ENCODE assay signal across 8 cellular contexts in genomic region chr7:149071641-149072437, GRCh38. TPM values are rescaled to one million over a fixed set of nuclear protein-coding genes. Genes with fewer than 3 reads are reported as not detected.
DNase-seq lines count a peak whose midpoint lies in the region; ATAC-seq and TF ChIP-seq lines count a peak whose summit lies in the region.

No MANE protein-coding gene starts in this region.

- no peak overlapping the region for H3K27ac ChIP-seq in CD8-positive, alpha-beta memory T cell (ENCODE audit: low read depth, low read length)

- no peak overlapping the region for H3K4me3 ChIP-seq in CD8-positive, alpha-beta memory T cell (ENCODE audit: low read length)
- H3K4me3 ChIP-seq in lower leg skin (ENCODE audit: low read depth, poor library complexity, severe bottlenecking): no peak overlapping the region

- peaks cover 27% of the 10 kb centered on the region for H3K36me3 ChIP-seq in CD8-positive, alpha-beta memory T cell (ENCODE audit: insufficient read depth, low read length)

- ATAC-seq in WTC11 (peak; percentile 94), HG03342 (IDR thresholded peaks at IDR 0.05; ENCODE audit: unreplicated experiment) (no peak), GM19328 (IDR thresholded peaks at IDR 0.05; ENCODE audit: unreplicated experiment) (no peak)

- TF ChIP-seq CTCF in WTC11 (IDR thresholded peaks at IDR 0.05) (peak; percentile 71), lower leg skin (IDR thresholded peaks at IDR 0.05) (no peak)

- POLR2A ChIA-PET in CD8-positive, alpha-beta memory T cell (lab: Charles Lee): no interaction called here
- POLR2A ChIA-PET in WTC11 (lab: Charles Lee): interaction anchor here (0.6 to 1.1 kb wide), 3 partner anchors 19 to 54 kb away, joined by 3 to 4 read pairs (median 3); partner anchors contain the start of genes PDIA4 and ZNF425

- CTCF ChIA-PET in CD8-positive, alpha-beta memory T cell (lab: Charles Lee): interaction anchor here (1.0 to 2.4 kb wide), 4 partner anchors 10 to 67 kb away, joined by 3 to 13 read pairs (median 4); partner anchors contain the start of gene ZNF786
- CTCF ChIA-PET in WTC11 (lab: Charles Lee): interaction anchor here (0.5 to 2.5 kb wide), 36 partner anchors 8 to 383 kb away, joined by 3 to 18 read pairs (median 4); partner anchors contain the start of genes PDIA4, ZNF282, ZNF398 and ZNF425

- peak; percentile 38 to 64 (median 49) for DNase-seq in CD8-positive, alpha-beta memory T cell
- DNase-seq in WTC11 (ENCODE audit: low spot score): peak; percentile 88
- peak; percentile 76 for DNase-seq in ecto neural progenitor cell (ENCODE audit: low spot score)
- peak; percentile 81 for DNase-seq in posterior vena cava (ENCODE audit: low spot score)
- DNase-seq in NCI-H1092 (lab: John Stamatoyannopoulos, UW): no peak
- DNase-seq in lower leg skin (ENCODE audit: low spot score in 2 of 2): no peak

- H3K9me3 ChIP-seq in CD8-positive, alpha-beta memory T cell (ENCODE audit: low read length): no peaks in the 10 kb centered on the region

- peak overlapping the region in 7 of 8 donors; percentile 35 to 91 (median 81) for H3K27ac Mint-ChIP-seq in CD8-positive, alpha-beta memory T cell
- H3K27ac Mint-ChIP-seq in WTC11: peak overlapping the region; percentile 34; the same call in 1 of the 2 replicates

- 78 to 81% methylated on average over 36 to 42 of the region's 46 CpGs for WGBS in lower leg skin, 2 donors

- peaks cover 0 to 50% (median 11%) of the 10 kb centered on the region in 3 donors for H3K36me3 Mint-ChIP-seq in CD8-positive, alpha-beta memory T cell
- peaks cover 44% of the 10 kb centered on the region for H3K36me3 Mint-ChIP-seq in WTC11

- intact Hi-C loops in posterior vena cava (cut with DNase I) (no loop called here), lower leg skin (cut with DNase I; ENCODE audit: low total_unique reads) (no loop called here)

- H3K9me3 Mint-ChIP-seq in CD8-positive, alpha-beta memory T cell: no peaks in the 10 kb centered on the region
- H3K9me3 Mint-ChIP-seq in WTC11: no peaks in the 10 kb centered on the region

- TF ChIP-seq POLR2A in lower leg skin (IDR thresholded peaks at IDR 0.05): no peak

- H3K4me3 Mint-ChIP-seq in CD8-positive, alpha-beta memory T cell: peak overlapping the region in 5 of 7 donors; percentile 13 to 61 (median 45)
- H3K4me3 Mint-ChIP-seq in WTC11: no peak overlapping the region

- peaks cover 5% of the 10 kb centered on the region for H3K4me1 ChIP-seq in CD8-positive, alpha-beta memory T cell (ENCODE audit: insufficient read depth, low read length)

- H3K27me3 Mint-ChIP-seq in CD8-positive, alpha-beta memory T cell: no peaks in the 10 kb centered on the region
- H3K27me3 Mint-ChIP-seq in WTC11 (ENCODE audit: low read depth): no peaks in the 10 kb centered on the region

- no peaks in the 10 kb centered on the region for H3K27me3 ChIP-seq in CD8-positive, alpha-beta memory T cell (ENCODE audit: insufficient read depth, low read length, poor library complexity, severe bottlenecking)

- peaks cover 5 to 12% (median 7%) of the 10 kb centered on the region in 3 donors for H3K4me1 Mint-ChIP-seq in CD8-positive, alpha-beta memory T cell
- H3K4me1 Mint-ChIP-seq in WTC11: peaks cover 7% of the 10 kb centered on the region; the same call in 1 of the 2 replicates

TF ChIP-seq in WTC11, 78 proteins besides CTCF, POLR2A, EP300 and RAD21 (continues in another document):
- TF ChIP-seq TP53 (CRISPR knock-in tag; IDR thresholded peaks at IDR 0.05): no peak
- no peak for TF ChIP-seq SOX15 (CRISPR knock-in tag; IDR thresholded peaks at IDR 0.05)
- TF ChIP-seq STAT6 (CRISPR knock-in tag; conservative IDR thresholded peaks at IDR 0.05; ENCODE audit: low read depth): no peak
- no peak for TF ChIP-seq GRHL2 (CRISPR knock-in tag; IDR thresholded peaks at IDR 0.05; ENCODE audit: insufficient replicate concordance, severe bottlenecking)
- no peak for TF ChIP-seq IRF2 (CRISPR knock-in tag; IDR thresholded peaks at IDR 0.05; ENCODE audit: borderline replicate concordance, low read depth)
- TF ChIP-seq KAT7 (CRISPR knock-in tag; IDR thresholded peaks at IDR 0.05; ENCODE audit: borderline replicate concordance): 0 out of 2 replicates have a peak, but pooled peaks have one; percentile 96
- no peak for TF ChIP-seq E2F5 (CRISPR knock-in tag; IDR thresholded peaks at IDR 0.05)
- 0 out of 2 replicates have a peak, but pooled peaks have one; percentile 42 for TF ChIP-seq ESRRA (CRISPR knock-in tag; IDR thresholded peaks at IDR 0.05; ENCODE audit: borderline replicate concordance)
- TF ChIP-seq CBFB (CRISPR knock-in tag; IDR thresholded peaks at IDR 0.05; ENCODE audit: low read depth): 0 out of 2 replicates have a peak, but pooled peaks have one; percentile 45
- no peak for TF ChIP-seq JAZF1 (CRISPR knock-in tag; IDR thresholded peaks at IDR 0.05)
- TF ChIP-seq GTF2I (CRISPR knock-in tag; conservative IDR thresholded peaks at IDR 0.05): no peak
- peak; percentile 9; the same call in 1 of the 2 replicates for TF ChIP-seq NR3C1 (CRISPR knock-in tag; conservative IDR thresholded peaks at IDR 0.05; ENCODE audit: low read depth)
- no peak for TF ChIP-seq ARID4B (CRISPR knock-in tag; IDR thresholded peaks at IDR 0.05; ENCODE audit: borderline replicate concordance)
- TF ChIP-seq ZNF671 (CRISPR knock-in tag; IDR thresholded peaks at IDR 0.05): no peak
- TF ChIP-seq NR1H2 (CRISPR knock-in tag; IDR thresholded peaks at IDR 0.05): no peak

RNA-seq across cellular contexts. Expression of gene ZNF786, which starts 18.7 kb away (rescaled TPM):
- 1 to 10 TPM; 8.5 to 9.2 TPM for total RNA-seq in CD8-positive, alpha-beta memory T cell
- 17.3 TPM for polyA plus RNA-seq in CD8-positive, alpha-beta memory T cell
- 11.4 to 13.0 TPM (median 11.8 TPM) in 3 replicates for total RNA-seq in WTC11 (2021)
- 1 to 10 TPM; 3.4 to 4.6 TPM for total RNA-seq in posterior vena cava
- 10 to 100 TPM in 3 of 4 donors, 1 to 10 TPM in 1; 8.3 to 19.1 (median 16.3) TPM for total RNA-seq in lower leg skin

RNA-seq across cellular contexts. Expression of gene PDIA4, which starts 43.5 kb away (rescaled TPM):
- total RNA-seq in CD8-positive, alpha-beta memory T cell: 10 to 100 TPM; 91.1 to 92.1 TPM
- polyA plus RNA-seq in CD8-positive, alpha-beta memory T cell: 113 TPM
- total RNA-seq in WTC11 (2021) (286 to 341 TPM (median 289 TPM) in 3 replicates), posterior vena cava (100 to 1,000 TPM in 1 of 2 donors, 10 to 100 TPM in 1; 64.8 to 117 TPM), lower leg skin (10 to 100 TPM; 35.9 to 55.9 (median 47.9) TPM)

RNA-seq across cellular contexts. Expression of gene ZNF425, which starts 54.3 kb away (rescaled TPM):
- 1 to 10 TPM; 1.4 to 1.8 TPM for total RNA-seq in CD8-positive, alpha-beta memory T cell
- 1.7 TPM for polyA plus RNA-seq in CD8-positive, alpha-beta memory T cell
- total RNA-seq in WTC11 (2021): 3.8 to 5.8 TPM (median 4.9 TPM) in 3 replicates
- total RNA-seq in posterior vena cava: 1 to 10 TPM in 1 of 2 donors, under 1 TPM in 1; 0.97 to 1.7 TPM
- total RNA-seq in lower leg skin: 1 to 10 TPM; 4.8 to 5.8 (median 5.4) TPM

Comparison
In these comparisons a context has a peak if more than half of its experiments do, and no peak if none do; other contexts are left out.
1. DNase-seq: peak in CD8-positive, alpha-beta memory T cell (5 of 5), WTC11 (single experiment), ecto neural progenitor cell (single experiment) and posterior vena cava (single experiment); none in NCI-H1092 (single experiment) and lower leg skin (0 of 2).